In the genomic region with DNA sequence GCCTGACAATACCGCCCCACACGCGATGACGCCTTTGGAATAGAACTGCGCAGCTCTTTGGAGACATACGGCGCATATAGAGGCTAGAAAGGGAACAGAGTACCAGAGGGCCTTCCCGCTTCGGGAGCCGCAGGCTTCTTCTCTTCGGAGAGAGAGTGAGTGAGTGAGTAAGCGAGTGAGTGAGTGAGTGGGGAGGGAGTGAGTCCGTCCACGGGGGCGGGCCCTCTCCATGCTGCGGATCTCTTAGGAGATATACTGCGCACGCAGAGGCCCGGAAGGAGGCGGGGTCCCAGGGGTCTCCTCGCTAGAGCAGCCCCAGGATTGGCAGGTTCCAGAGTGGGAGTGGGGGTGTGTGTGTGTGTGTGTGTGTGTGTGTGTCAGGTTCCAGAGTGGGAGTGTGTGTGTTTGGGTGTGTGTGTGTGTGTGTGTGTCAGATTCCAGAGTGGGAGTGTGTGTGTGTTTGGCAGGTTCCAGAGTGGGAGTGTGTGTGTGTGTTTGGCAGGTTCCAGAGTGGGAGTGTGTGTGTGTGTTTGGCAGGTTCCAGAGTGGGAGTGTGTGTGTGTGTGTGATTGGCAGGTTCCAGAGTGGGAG, we compare ENCODE assay signal across 8 cellular contexts.
DNase-seq lines count a peak whose midpoint lies in the region; ATAC-seq, FAIRE-seq and TF ChIP-seq lines count a peak whose summit lies in the region.

No MANE protein-coding gene starts in this region.

- no peak for TF ChIP-seq CTCF in D721Med (IDR thresholded peaks at IDR 0.05; ENCODE audit: insufficient read depth, missing control alignments)
- TF ChIP-seq CTCF in foreskin fibroblast (IDR thresholded peaks at IDR 0.05; ENCODE audit: low read depth, low read length): no peak
- no peak for TF ChIP-seq CTCF in nephron progenitor cell (IDR thresholded peaks at IDR 0.05)

- peak; percentile 50 for ATAC-seq in GM21529 (IDR thresholded peaks at IDR 0.05; ENCODE audit: unreplicated experiment)

- peak overlapping the region; percentile 45 to 56 for H3K4me3 ChIP-seq in foreskin fibroblast (ENCODE audit: low read depth in 1 of 2, low read length in 2 of 2)

- DNase-seq in D721Med (ENCODE audit: insufficient read length, low spot score) (peak; percentile 46), SIG-M5 (lab: John Stamatoyannopoulos, UW) (peak; percentile 83), foreskin fibroblast (peak; percentile 96), nephron progenitor cell (peak; percentile 85)
- peak; percentile 86 for DNase-seq in activated gamma-delta T cell treated with anti-CD3 and anti-CD28 coated beads, Interleukin-2, amount 50 U/mL, for 16 hours (ENCODE audit: low read depth)
- DNase-seq in stimulated activated naive CD4-positive, alpha-beta T cell treated with Interleukin-2 at 50 U/mL for 16 hours (lab: John Stamatoyannopoulos, UW): peak; percentile 89

- peaks cover 17% of the 10 kb centered on the region for H3K27me3 Mint-ChIP-seq in IgD-negative memory B cell
- peaks cover 28% of the 10 kb centered on the region for H3K27me3 Mint-ChIP-seq in nephron progenitor cell (ENCODE audit: low read depth, poor library complexity)

- H3K4me3 Mint-ChIP-seq in IgD-negative memory B cell (peak overlapping the region; percentile 81 to 97 (median 96)), nephron progenitor cell (peak overlapping the region; percentile 76)

- H3K27ac Mint-ChIP-seq in IgD-negative memory B cell (peak overlapping the region; percentile 80 to 99 (median 87)), nephron progenitor cell (peak overlapping the region; percentile 91)

- H3K36me3 Mint-ChIP-seq in IgD-negative memory B cell (no peaks in the 10 kb centered on the region), nephron progenitor cell (ENCODE audit: low read depth) (no peaks in the 10 kb centered on the region)

- H3K9me3 Mint-ChIP-seq in IgD-negative memory B cell (no peaks in the 10 kb centered on the region), nephron progenitor cell (no peaks in the 10 kb centered on the region)

- peaks cover 7 to 13% (median 11%) of the 10 kb centered on the region in 3 donors for H3K4me1 Mint-ChIP-seq in IgD-negative memory B cell
- H3K4me1 Mint-ChIP-seq in nephron progenitor cell: peaks cover 12% of the 10 kb centered on the region

- no peak for FAIRE-seq in D721Med (lab: Jason Lieb, UNC)

Comparison
In these comparisons a context has a peak if more than half of its experiments do, and no peak if none do; other contexts are left out.
1. Peak in every context shown above with its lines: DNase-seq, ATAC-seq and H3K4me3 ChIP-seq.
2. DNase-seq: peak in every context shown above with its lines; median percentile 96 in foreskin fibroblast; 89 in stimulated activated naive CD4-positive, alpha-beta T cell treated with Interleukin-2 at 50 U/mL for 16 hours; 86 in activated gamma-delta T cell treated with anti-CD3 and anti-CD28 coated beads, Interleukin-2, amount 50 U/mL, for 16 hours; 85 in nephron progenitor cell; 83 in SIG-M5; 46 in D721Med.